Comparison of ENCODE assay signal across 8 cellular contexts in the genomic region with DNA sequence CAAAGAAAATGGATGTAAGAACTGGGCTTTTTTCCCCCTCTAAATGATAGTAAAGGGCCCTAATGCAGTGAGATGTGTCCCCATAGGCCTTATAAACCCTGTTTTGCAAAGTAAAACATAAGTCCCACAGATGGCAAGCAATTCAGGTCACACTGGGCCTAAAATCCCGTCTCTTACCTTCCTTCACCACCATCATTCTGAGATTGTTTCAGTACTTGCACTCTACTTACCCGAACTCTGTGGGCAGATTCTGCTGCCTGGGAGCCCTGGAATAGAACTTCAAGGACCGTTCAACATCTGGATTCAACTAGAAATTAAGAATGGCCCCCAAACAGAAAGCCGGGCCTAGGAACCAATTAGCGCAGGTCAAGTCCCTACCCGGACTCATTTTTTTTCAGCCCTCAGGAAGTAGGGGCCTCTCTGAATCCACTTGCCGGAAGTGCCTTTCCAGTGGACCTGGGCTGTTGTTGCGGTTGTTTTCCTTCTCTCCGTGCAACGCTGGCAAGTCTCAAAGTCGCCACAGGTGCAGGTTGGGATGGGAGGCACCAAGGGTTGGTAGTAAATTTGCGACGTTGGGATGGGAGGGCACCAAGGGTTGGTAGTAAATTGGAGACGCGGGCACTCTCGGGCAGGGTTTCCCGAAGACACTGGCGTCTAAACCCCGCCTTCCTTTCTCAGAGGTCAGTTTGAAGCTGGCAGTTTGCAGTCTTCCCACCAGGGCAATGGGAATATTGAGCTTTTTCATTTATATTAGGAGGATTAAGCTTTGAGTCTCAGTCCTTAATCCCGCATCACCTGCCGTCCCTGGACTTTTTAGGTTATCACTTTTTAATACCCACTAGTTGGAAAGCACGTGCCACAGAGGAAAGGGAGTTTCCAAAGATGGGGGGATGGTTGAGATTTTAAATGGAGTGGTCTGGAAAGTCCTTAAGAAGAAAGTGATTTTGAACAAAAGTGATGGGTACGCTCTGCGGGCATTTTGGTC. TPM values are rescaled to one million over a fixed set of nuclear protein-coding genes. Genes with fewer than 3 reads are reported as not detected.
DNase-seq lines count a peak whose midpoint lies in the region; ATAC-seq and TF ChIP-seq lines count a peak whose summit lies in the region.

A gene with protein sequence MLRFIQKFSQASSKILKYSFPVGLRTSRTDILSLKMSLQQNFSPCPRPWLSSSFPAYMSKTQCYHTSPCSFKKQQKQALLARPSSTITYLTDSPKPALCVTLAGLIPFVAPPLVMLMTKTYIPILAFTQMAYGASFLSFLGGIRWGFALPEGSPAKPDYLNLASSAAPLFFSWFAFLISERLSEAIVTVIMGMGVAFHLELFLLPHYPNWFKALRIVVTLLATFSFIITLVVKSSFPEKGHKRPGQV (plus strand): TSS at position 429 of the 985 bp plus-strand sequence. CDS start 2,888 bp downstream, outside the sequence.

- peak within 1 kb of the TSS; percentile 100 for H3K4me3 Mint-ChIP-seq in activated naive CD8-positive, alpha-beta T cell
- peak within 1 kb of the TSS; percentile 100 for H3K4me3 Mint-ChIP-seq in glutamatergic neuron (ENCODE audit: unreplicated experiment)

- H4K20me1 ChIP-seq in osteoblast (ENCODE audit: insufficient read depth, low read length) = peaks cover 22% of the 10 kb centered on the region

- H3K9me3 ChIP-seq in osteoblast (ENCODE audit: low read depth, low read length) (no peaks in the 10 kb centered on the region), testis (no peaks in the 10 kb centered on the region)

- peaks cover 4% of the 10 kb centered on the region for H3K36me3 ChIP-seq in osteoblast (ENCODE audit: insufficient read depth, low read length)
- no peaks in the 10 kb centered on the region for H3K36me3 ChIP-seq in testis (ENCODE audit: low read depth, missing control alignments)

- peak within 1 kb of the TSS; percentile 96 for H2AFZ ChIP-seq in osteoblast (ENCODE audit: low read length)

- no peaks in the 10 kb centered on the region for H3K9me3 Mint-ChIP-seq in activated naive CD8-positive, alpha-beta T cell (ENCODE audit: low read depth)
- H3K9me3 Mint-ChIP-seq in glutamatergic neuron (ENCODE audit: unreplicated experiment) = peaks cover 8% of the 10 kb centered on the region

- TF ChIP-seq POLR2A in testis (IDR thresholded peaks at IDR 0.05) = no peak

- H3K27ac Mint-ChIP-seq in activated naive CD8-positive, alpha-beta T cell = peak within 1 kb of the TSS; percentile 99
- peak within 1 kb of the TSS; percentile 98 for H3K27ac Mint-ChIP-seq in glutamatergic neuron (ENCODE audit: unreplicated experiment)

- H3K4me3 ChIP-seq in osteoblast (ENCODE audit: insufficient read depth, low read length) = peak within 1 kb of the TSS; percentile 99
- peak within 1 kb of the TSS; percentile 79 to 94 for H3K4me3 ChIP-seq in testis

- DNase-seq in GM13976 (ENCODE audit: low spot score) (peak; percentile 79), NCI-H1105 treated with DMSO at 0.1 percent for 48 hours (lab: John Stamatoyannopoulos, UW) (peak; percentile 89), SKM-1 (lab: John Stamatoyannopoulos, UW; ENCODE audit: unreplicated experiment) (peak; percentile 73), glutamatergic neuron (peak; percentile 64), osteoblast (ENCODE audit: insufficient read length, low spot score, missing footprints) (peak; percentile 92), testis (peak; percentile 78)

- H3K4me1 ChIP-seq in osteoblast (ENCODE audit: insufficient read depth, low read length) (peaks cover 25% of the 10 kb centered on the region), testis (no peaks in the 10 kb centered on the region)

- peaks cover 6% of the 10 kb centered on the region for H3K36me3 Mint-ChIP-seq in activated naive CD8-positive, alpha-beta T cell
- no peaks in the 10 kb centered on the region for H3K36me3 Mint-ChIP-seq in glutamatergic neuron (ENCODE audit: unreplicated experiment)

- in situ Hi-C loops in GM13976 (cut with MboI; ENCODE audit: low sequenced_read_pairs, unreplicated experiment) = no loop called here

- H3K79me2 ChIP-seq in osteoblast (ENCODE audit: insufficient read depth, low read length) = peaks cover 70% of the 10 kb centered on the region

- intact Hi-C loops in testis (cut with DNase I; ENCODE audit: low total_unique reads) = no loop called here

- H3K4me1 Mint-ChIP-seq in activated naive CD8-positive, alpha-beta T cell (ENCODE audit: low read depth) = peaks cover 46% of the 10 kb centered on the region
- peaks cover 9% of the 10 kb centered on the region for H3K4me1 Mint-ChIP-seq in glutamatergic neuron (ENCODE audit: low read depth, unreplicated experiment)

- ATAC-seq in HG02588 (IDR thresholded peaks at IDR 0.05; ENCODE audit: unreplicated experiment) = no peak

- no peak for TF ChIP-seq CTCF in GM13976 (IDR thresholded peaks at IDR 0.05; ENCODE audit: borderline replicate concordance, control extremely low read depth, extremely low read depth, insufficient read depth, missing control alignments)
- peak; percentile 15 for TF ChIP-seq CTCF in glutamatergic neuron (IDR thresholded peaks at IDR 0.05; ENCODE audit: partially characterized antibody, unreplicated experiment)
- peak; percentile 20 for TF ChIP-seq CTCF in osteoblast (IDR thresholded peaks at IDR 0.05; ENCODE audit: extremely low read depth, low read depth, low read length)
- TF ChIP-seq CTCF in testis (IDR thresholded peaks at IDR 0.05) = no peak

- H3K27ac ChIP-seq in osteoblast (ENCODE audit: low read depth, low read length) (peak within 1 kb of the TSS; percentile 95), testis (peak within 1 kb of the TSS; percentile 96 to 100)

- no peaks in the 10 kb centered on the region for H3K27me3 ChIP-seq in osteoblast (ENCODE audit: insufficient read depth, low read length)
- no peaks in the 10 kb centered on the region for H3K27me3 ChIP-seq in testis

- 1 to 2% methylated on average over 24 of the region's 24 CpGs for WGBS in testis, 2 donors

- H3K4me2 ChIP-seq in osteoblast (ENCODE audit: insufficient read depth, low read length) = peak within 1 kb of the TSS; percentile 75

- no peaks in the 10 kb centered on the region for H3K27me3 Mint-ChIP-seq in activated naive CD8-positive, alpha-beta T cell
- H3K27me3 Mint-ChIP-seq in glutamatergic neuron (ENCODE audit: unreplicated experiment) = peaks cover 12% of the 10 kb centered on the region

RNA-seq across cellular contexts. Expression of the gene that starts here (rescaled TPM):
- total RNA-seq in glutamatergic neuron (ENCODE audit: unreplicated experiment) (20.6 TPM), osteoblast (10.5 and 11.8 TPM in 2 replicates), testis (10 to 100 TPM; 26.2 to 30.9 TPM)
- polyA plus RNA-seq in testis (ENCODE audit: insufficient read depth, low read depth, low replicate concordance) = 29.5 TPM

Comparison
In these comparisons a context has a peak if more than half of its experiments do, and no peak if none do; other contexts are left out.
1. CTCF ChIP-seq: peak in glutamatergic neuron (single experiment) and osteoblast (single experiment); none in GM13976 (single experiment) and testis (0 of 3).
2. Peak in every context shown above with its lines, with median percentiles within 50 percentile points of each other: DNase-seq.